Comparison of ENCODE assay signal across 1 cellular context in genomic region chr1:46526013-46526688, GRCh38.
TF ChIP-seq lines count a peak whose summit lies in the region.

No MANE protein-coding gene starts in this region.

TF ChIP-seq in H1, 55 proteins besides CTCF, POLR2A, EP300 and RAD21:
- TF ChIP-seq CHD1 (IDR thresholded peaks at IDR 0.05; ENCODE audit: low read depth, low read length) (no peak), MAFK (IDR thresholded peaks at IDR 0.05; ENCODE audit: low read depth, low read length) (no peak), RFX5 (IDR thresholded peaks at IDR 0.05; ENCODE audit: borderline replicate concordance, low read depth, low read length) (no peak), SIX5 (IDR thresholded peaks at IDR 0.05; ENCODE audit: low read depth, low read length) (no peak), BACH1 (IDR thresholded peaks at IDR 0.05; ENCODE audit: low read length) (no peak), YY1 (IDR thresholded peaks at IDR 0.05; ENCODE audit: low read depth, low read length) (no peak), POU5F1 (IDR thresholded peaks at IDR 0.05; ENCODE audit: low read depth, low read length) (no peak), SP4 (IDR thresholded peaks at IDR 0.05; ENCODE audit: low read length) (no peak), CBX8 (IDR thresholded peaks at IDR 0.05; ENCODE audit: borderline replicate concordance, low read depth, low read length) (no peak), TEAD4 (IDR thresholded peaks at IDR 0.05; ENCODE audit: low read depth, low read length) (no peak), SP1 (IDR thresholded peaks at IDR 0.05; ENCODE audit: low read depth, low read length) (no peak), JUND (IDR thresholded peaks at IDR 0.05; ENCODE audit: low read length) (no peak), RNF2 (IDR thresholded peaks at IDR 0.05; ENCODE audit: borderline replicate concordance, low read depth, low read length, missing control alignments, poor library complexity, severe bottlenecking) (no peak), GTF2F1 (IDR thresholded peaks at IDR 0.05; ENCODE audit: borderline replicate concordance, low read depth, low read length) (no peak), POLR2AphosphoS5 (IDR thresholded peaks at IDR 0.05; ENCODE audit: low read depth, low read length) (no peak)
TF ChIP-seq in H1: peak in this region for 0.
